ENCODE assay signal across 9 cellular contexts in genomic region chr1:52554267-52554640, GRCh38. TPM values are rescaled to one million over a fixed set of nuclear protein-coding genes. Genes with fewer than 3 reads are reported as not detected.
DNase-seq lines count a peak whose midpoint lies in the region; ATAC-seq and TF ChIP-seq lines count a peak whose summit lies in the region.
"Had no signal": no experiment of that assay in that cellular context is flagged by ENCODE, and none has a peak within 500 bp of the region (broad histone marks: within the 10 kb centered on the region; RNA-seq: fewer than 3 reads in every experiment).

No MANE protein-coding gene starts in this region.

- peak overlapping the region; percentile 96 for H3K9ac ChIP-seq in NT2/D1 (ENCODE audit: insufficient read length, low read depth)

- H3K36me3 ChIP-seq in GM06990 (ENCODE audit: control insufficient read depth, insufficient read depth, low read length) (no peaks in the 10 kb centered on the region), NT2/D1 (ENCODE audit: insufficient read depth, insufficient read length, low read length) (no peaks in the 10 kb centered on the region), ectodermal cell (ENCODE audit: control insufficient read depth, insufficient read depth, low read length) (no peaks in the 10 kb centered on the region), ovary (no peaks in the 10 kb centered on the region)

- intact Hi-C loops in ovary (cut with DNase I): no loop called here
- intact Hi-C loops in head of caudate nucleus (cut with DNase I): loop anchor here (10.0 kb wide), 2 partner anchors 149 to 151 kb away; partner anchors contain the start of genes ORC1 and PRPF38A

- H3K27ac ChIP-seq in ectodermal cell (ENCODE audit: insufficient read depth, low read depth, low read length, poor library complexity, severe bottlenecking) (peak overlapping the region; percentile 91), ovary (peak overlapping the region; percentile 94 to 95)

- H3K4me3 ChIP-seq in GM06990 (replicated peaks; ENCODE audit: low read depth, low read length) (peak overlapping the region; percentile 86), NT2/D1 (ENCODE audit: insufficient read length, low read depth) (peak overlapping the region; percentile 77), ectodermal cell (ENCODE audit: insufficient read depth, low read depth, low read length) (peak overlapping the region; percentile 89), ovary (no peak overlapping the region)

- TF ChIP-seq CTCF in GM06990 (IDR thresholded peaks at IDR 0.05; ENCODE audit: insufficient read depth, low read length, poor library complexity, severe bottlenecking) (no peak), ovary (IDR thresholded peaks at IDR 0.05) (no peak)

- H3K9me3 ChIP-seq in NT2/D1 (ENCODE audit: insufficient read depth, low read length) (no peaks in the 10 kb centered on the region), ectodermal cell (ENCODE audit: control insufficient read depth, low read length) (no peaks in the 10 kb centered on the region), ovary (no peaks in the 10 kb centered on the region)

- TF ChIP-seq EP300 in ovary (IDR thresholded peaks at IDR 0.05): no peak

- ATAC-seq in GM21786 (IDR thresholded peaks at IDR 0.05; ENCODE audit: unreplicated experiment) (no peak), GM18517 (IDR thresholded peaks at IDR 0.05; ENCODE audit: unreplicated experiment) (no peak)

- no peak for TF ChIP-seq POLR2A in ovary (IDR thresholded peaks at IDR 0.05)

- H3K4me1 ChIP-seq in NT2/D1 (ENCODE audit: insufficient read depth, insufficient read length) (no peaks in the 10 kb centered on the region), ectodermal cell (ENCODE audit: control insufficient read depth, insufficient read depth, low read length) (peaks cover 7% of the 10 kb centered on the region), ovary (ENCODE audit: insufficient read depth) (peaks cover 2% of the 10 kb centered on the region)

- DNase-seq in GM06990 (ENCODE audit: extremely low read depth, insufficient read length) (no peak), NT2/D1 (ENCODE audit: low read depth, low spot score) (no peak), ovary (no peak), head of caudate nucleus (no peak), NCI-H1092 treated with DMSO at 0.1 percent for 48 hours (lab: John Stamatoyannopoulos, UW) (no peak)
- DNase-seq: stimulated activated CD4-positive, alpha-beta T cell treated with anti-CD3 and anti-CD28 coated beads, Interleukin-1b, Interleukin-23, amount 100 ng/mL, for 48 hours had no signal

- 23 to 27% methylated on average over 6 of the region's 6 CpGs for WGBS in ectodermal cell, 2 experiments
- whole genome bisulfite sequencing in ovary, 3 donors: 47 to 52% (median 49%) methylated on average over 6 of the region's 6 CpGs

- H3K27me3 ChIP-seq in GM06990 (replicated peaks; ENCODE audit: control insufficient read depth, insufficient read depth, low read length) (no peaks in the 10 kb centered on the region), NT2/D1 (ENCODE audit: insufficient read depth, insufficient read length) (no peaks in the 10 kb centered on the region), ectodermal cell (ENCODE audit: control insufficient read depth, insufficient read depth, low read length, poor library complexity, severe bottlenecking) (no peaks in the 10 kb centered on the region), ovary (no peaks in the 10 kb centered on the region)

RNA-seq across cellular contexts. Expression of gene TUT4, which starts 1.4 kb away (rescaled TPM):
- 77.6 TPM for polyA plus RNA-seq in ectodermal cell (2013, experiment 1 of 4)
- 96.9 TPM for polyA plus RNA-seq in ectodermal cell (2013, experiment 2 of 4)
- 82.8 TPM for polyA plus RNA-seq in ectodermal cell (2013, experiment 3 of 4)
- polyA plus RNA-seq in ectodermal cell (2013, experiment 4 of 4): 95.1 TPM
- 10 to 100 TPM; 60.7 to 90.5 (median 79.6) TPM for total RNA-seq in ovary
- polyA plus RNA-seq in ovary: 10 to 100 TPM; 35.6 to 41.1 TPM

RNA-seq across cellular contexts. Expression of gene GPX7, which starts 47.9 kb away (rescaled TPM):
- 29.3 TPM for polyA plus RNA-seq in ectodermal cell (2013, experiment 1 of 4)
- polyA plus RNA-seq in ectodermal cell (2013, experiment 2 of 4): 28.4 TPM
- polyA plus RNA-seq in ectodermal cell (2013, experiment 3 of 4): 31.7 TPM
- 39.4 TPM for polyA plus RNA-seq in ectodermal cell (2013, experiment 4 of 4)
- 10 to 100 TPM; 10.3 to 22.1 (median 13.1) TPM for total RNA-seq in ovary
- polyA plus RNA-seq in ovary: 10 to 100 TPM; 23.1 to 23.7 TPM
